Comparison of ENCODE assay signal across 17 cellular contexts in the genomic region with DNA sequence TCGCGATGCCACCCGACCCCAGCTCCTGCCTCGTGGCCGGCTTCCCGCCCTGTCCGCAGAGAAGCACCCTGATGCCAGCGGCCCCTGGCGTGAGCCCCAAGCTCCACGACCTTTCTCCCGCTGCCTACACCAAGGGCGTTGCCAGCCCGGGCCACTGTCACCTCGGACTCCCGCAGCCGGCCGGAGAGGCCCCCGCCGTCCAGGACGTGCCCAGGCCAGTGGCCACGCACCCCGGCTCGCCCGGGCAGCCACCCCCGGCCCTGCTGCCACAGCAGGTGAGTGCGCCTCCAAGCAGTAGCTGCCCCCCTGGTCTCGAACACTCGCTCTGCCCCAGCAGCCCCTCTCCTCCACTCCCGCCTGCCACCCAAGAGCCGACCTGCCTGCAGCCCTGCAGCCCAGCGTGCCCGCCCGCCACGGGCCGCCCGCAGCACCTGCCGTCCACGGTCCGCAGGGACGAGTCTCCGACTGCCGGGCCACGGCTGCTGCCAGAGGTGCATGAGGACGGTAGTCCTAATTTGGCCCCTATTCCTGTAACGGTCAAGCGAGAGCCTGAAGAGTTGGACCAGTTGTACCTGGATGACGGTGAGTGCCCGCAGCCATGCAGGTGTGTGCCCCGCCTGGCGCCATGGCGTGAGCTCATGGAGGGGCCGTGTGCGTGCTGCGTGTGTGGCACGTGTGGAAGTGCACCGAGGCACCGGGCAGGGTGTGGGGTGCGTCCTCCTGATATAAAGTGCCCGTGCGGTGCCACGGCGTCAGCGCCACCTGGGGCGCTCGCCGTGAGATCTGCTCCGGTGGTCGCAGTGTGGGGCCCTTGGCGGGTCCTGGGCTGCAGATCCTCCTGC.
DNase-seq lines count a peak whose midpoint lies in the region; ATAC-seq and TF ChIP-seq lines count a peak whose summit lies in the region.
"Had no signal": no experiment of that assay in that cellular context is flagged by ENCODE, and none has a peak within 500 bp of the region (broad histone marks: within the 10 kb centered on the region; RNA-seq: fewer than 3 reads in every experiment).

No MANE protein-coding gene starts in this region.

- peaks cover 6% of the 10 kb centered on the region for H3K4me1 Mint-ChIP-seq in activated CD8-positive, alpha-beta T cell treated with anti-CD3 and anti-CD28 coated beads for 36 hours (ENCODE audit: low read depth)
- H3K4me1 Mint-ChIP-seq in activated CD8-positive, alpha-beta T cell treated with anti-CD3 and anti-CD28 coated beads, Interleukin-2, amount 10 ng/mL, durations not matched to agents 7 days and 5 days (ENCODE audit: low read depth), result peaks cover 3% of the 10 kb centered on the region

- POLR2A ChIA-PET in activated CD8-positive, alpha-beta T cell treated with anti-CD3 and anti-CD28 coated beads for 36 hours (lab: Charles Lee), result no interaction called here
- POLR2A ChIA-PET in activated CD8-positive, alpha-beta T cell treated with anti-CD3 and anti-CD28 coated beads, Interleukin-2, amount 10 ng/mL, durations not matched to agents 7 days and 5 days (lab: Charles Lee), result no interaction called here

- no peaks in the 10 kb centered on the region for H3K9me3 Mint-ChIP-seq in activated CD8-positive, alpha-beta T cell treated with anti-CD3 and anti-CD28 coated beads for 36 hours
- H3K9me3 Mint-ChIP-seq in activated CD8-positive, alpha-beta T cell treated with anti-CD3 and anti-CD28 coated beads, Interleukin-2, amount 10 ng/mL, durations not matched to agents 7 days and 5 days (ENCODE audit: insufficient read depth), result no peaks in the 10 kb centered on the region
- H3K9me3 Mint-ChIP-seq: naive thymus-derived CD8-positive, alpha-beta T cell; T-cell had no signal

- no peak for ATAC-seq in activated CD8-positive, alpha-beta T cell treated with anti-CD3 and anti-CD28 coated beads for 36 hours
- ATAC-seq in activated CD8-positive, alpha-beta T cell treated with anti-CD3 and anti-CD28 coated beads, Interleukin-2, amount 10 ng/mL, durations not matched to agents 7 days and 5 days, result no peak
- ATAC-seq in thoracic aorta (ENCODE audit: insufficient number of reproducible peaks, low FRiP score, low read depth) (no peak), GM18517 (IDR thresholded peaks at IDR 0.05; ENCODE audit: unreplicated experiment) (no peak)
- ATAC-seq: naive thymus-derived CD8-positive, alpha-beta T cell; PC-3; T-cell had no signal

- intact Hi-C loops in activated CD8-positive, alpha-beta T cell treated with anti-CD3 and anti-CD28 coated beads for 36 hours (cut with micrococcal nuclease), result no loop called here

- no peaks in the 10 kb centered on the region for H3K27me3 Mint-ChIP-seq in activated CD8-positive, alpha-beta T cell treated with anti-CD3 and anti-CD28 coated beads for 36 hours
- no peaks in the 10 kb centered on the region for H3K27me3 Mint-ChIP-seq in activated CD8-positive, alpha-beta T cell treated with anti-CD3 and anti-CD28 coated beads, Interleukin-2, amount 10 ng/mL, durations not matched to agents 7 days and 5 days (ENCODE audit: low read depth)
- H3K27me3 Mint-ChIP-seq: naive thymus-derived CD8-positive, alpha-beta T cell; T-cell had no signal

- no peak overlapping the region for H3K27ac Mint-ChIP-seq in activated CD8-positive, alpha-beta T cell treated with anti-CD3 and anti-CD28 coated beads for 36 hours
- no peak overlapping the region for H3K27ac Mint-ChIP-seq in activated CD8-positive, alpha-beta T cell treated with anti-CD3 and anti-CD28 coated beads, Interleukin-2, amount 10 ng/mL, durations not matched to agents 7 days and 5 days
- H3K27ac Mint-ChIP-seq: T-cell had no signal

- peak; percentile 0 for DNase-seq in activated CD8-positive, alpha-beta T cell treated with anti-CD3 and anti-CD28 coated beads for 36 hours
- DNase-seq in activated CD8-positive, alpha-beta T cell treated with anti-CD3 and anti-CD28 coated beads, Interleukin-2, amount 10 ng/mL, durations not matched to agents 7 days and 5 days, result no peak
- no peak for DNase-seq in coronary artery (ENCODE audit: low spot score)
- no peak for DNase-seq in thoracic aorta (ENCODE audit: low spot score)
- no peak for DNase-seq in stimulated activated CD4-positive, alpha-beta T cell treated with anti-CD3 and anti-CD28 coated beads, Interleukin-2, amount 100 ng/mL, for 24 hours
- DNase-seq in NOMO-1 (lab: John Stamatoyannopoulos, UW; ENCODE audit: unreplicated experiment in 2 of 2), result no peak
- DNase-seq: activated CD4-positive, CD25-positive, alpha-beta regulatory T cell; activated T-cell treated with anti-CD3 and anti-CD28 coated beads, Interleukin-2, amount 50 U/mL, for 1 hour; COR-L47; NCI-H524 treated with DMSO at 0.1 percent for 48 hours; T-cell had no signal

- no peak for TF ChIP-seq CTCF in activated CD8-positive, alpha-beta T cell treated with anti-CD3 and anti-CD28 coated beads for 36 hours (IDR thresholded peaks at IDR 0.05)
- TF ChIP-seq CTCF in coronary artery (IDR thresholded peaks at IDR 0.05) (no peak), thoracic aorta (IDR thresholded peaks at IDR 0.05) (no peak)

- H3K27ac ChIP-seq in coronary artery (peak overlapping the region; percentile 34 to 68), mesodermal cell (ENCODE audit: low read depth, low read length, severe bottlenecking) (peak overlapping the region; percentile 92), thoracic aorta (peak overlapping the region; percentile 51 to 52)
- H3K27ac ChIP-seq: epithelial cell of prostate had no signal

- H3K9me3 ChIP-seq in mesodermal cell (ENCODE audit: control insufficient read depth, low read length), result no peaks in the 10 kb centered on the region
- H3K9me3 ChIP-seq in thoracic aorta, result no peaks in the 10 kb centered on the region
- H3K9me3 ChIP-seq: heart right ventricle had no signal

- H3K4me1 ChIP-seq in mesodermal cell (ENCODE audit: control insufficient read depth, insufficient read depth, low read length, poor library complexity, severe bottlenecking) (peaks cover 24% of the 10 kb centered on the region), thoracic aorta (ENCODE audit: control insufficient read depth in 1 of 2, low read depth in 2 of 2) (peaks cover 10 to 25% of the 10 kb centered on the region in 2 donors)

- CTCF ChIA-PET in activated CD8-positive, alpha-beta T cell treated with anti-CD3 and anti-CD28 coated beads for 36 hours (lab: Charles Lee), result no interaction called here
- CTCF ChIA-PET in activated CD8-positive, alpha-beta T cell treated with anti-CD3 and anti-CD28 coated beads, Interleukin-2, amount 10 ng/mL, durations not matched to agents 7 days and 5 days (lab: Charles Lee), result no interaction called here

- peak overlapping the region; percentile 17 for H3K4me3 ChIP-seq in coronary artery
- H3K4me3 ChIP-seq in mesodermal cell (ENCODE audit: extremely low read depth, insufficient read depth, low read length, poor library complexity, severe bottlenecking), result no peak overlapping the region
- H3K4me3 ChIP-seq in thoracic aorta, result peak overlapping the region; percentile 69

- no peaks in the 10 kb centered on the region for H3K27me3 ChIP-seq in thoracic aorta (replicated peaks; ENCODE audit: insufficient read depth)
- H3K27me3 ChIP-seq: heart right ventricle had no signal

- H3K4me3 Mint-ChIP-seq in activated CD8-positive, alpha-beta T cell treated with anti-CD3 and anti-CD28 coated beads for 36 hours, result no peak overlapping the region
- no peak overlapping the region for H3K4me3 Mint-ChIP-seq in activated CD8-positive, alpha-beta T cell treated with anti-CD3 and anti-CD28 coated beads, Interleukin-2, amount 10 ng/mL, durations not matched to agents 7 days and 5 days
- H3K4me3 Mint-ChIP-seq: naive thymus-derived CD8-positive, alpha-beta T cell; T-cell had no signal

- 96 to 97% methylated on average over 54 to 69 of the region's 69 CpGs for WGBS in mesodermal cell (ENCODE audit: insufficient coverage in 2 of 2), 2 experiments

- H3K36me3 ChIP-seq in mesodermal cell (ENCODE audit: control insufficient read depth, insufficient read depth, low read length), result peaks cover 37% of the 10 kb centered on the region
- H3K36me3 ChIP-seq in thoracic aorta, result peaks cover 12% of the 10 kb centered on the region

- peaks cover 13% of the 10 kb centered on the region for H3K36me3 Mint-ChIP-seq in activated CD8-positive, alpha-beta T cell treated with anti-CD3 and anti-CD28 coated beads for 36 hours (ENCODE audit: low read depth)
- H3K36me3 Mint-ChIP-seq in activated CD8-positive, alpha-beta T cell treated with anti-CD3 and anti-CD28 coated beads, Interleukin-2, amount 10 ng/mL, durations not matched to agents 7 days and 5 days (ENCODE audit: low read depth), result no peaks in the 10 kb centered on the region
